In genomic region chr6:57182017-57182432, GRCh38 we compare ENCODE assay signal across 2 cellular contexts.
A peak's percentile ranks its signal among the peaks of the same experiment; 100 is the strongest.
TF ChIP-seq lines count a peak whose summit lies in the region.

No MANE protein-coding gene starts in this region.

TF ChIP-seq in K562, 482 proteins besides CTCF, POLR2A, EP300 and RAD21 (continues in another document):
- TF ChIP-seq RUNX1 (IDR thresholded peaks at IDR 0.05; ENCODE audit: low read depth) = no peak
- TF ChIP-seq BCOR (IDR thresholded peaks at IDR 0.05) = no peak
- TF ChIP-seq NCOA1 (IDR thresholded peaks at IDR 0.05; ENCODE audit: low read depth) = no peak
- TF ChIP-seq TEAD1 (CRISPR knock-in tag; IDR thresholded peaks at IDR 0.05) = no peak
- no peak for TF ChIP-seq FOXK2 (conservative IDR thresholded peaks at IDR 0.05 in 1 of 2, IDR thresholded peaks at IDR 0.05 in 1 of 2; ENCODE audit: low read depth in 2 of 2)
- TF ChIP-seq ZNF395 (CRISPR knock-in tag; IDR thresholded peaks at IDR 0.05) = no peak
- no peak for TF ChIP-seq TEAD2 (tag; IDR thresholded peaks at IDR 0.05)
- TF ChIP-seq CBFA2T2 (conservative IDR thresholded peaks at IDR 0.05) = peak; percentile 54
- TF ChIP-seq ZFP36 (IDR thresholded peaks at IDR 0.05; ENCODE audit: low read depth, low read length, partially characterized antibody) = no peak
- no peak for TF ChIP-seq MCM2 (IDR thresholded peaks at IDR 0.05; ENCODE audit: low read depth)
- peak; percentile 46; the same call in 1 of the 2 replicates for TF ChIP-seq GATA2 (CRISPR knock-in tag; IDR thresholded peaks at IDR 0.05)
- no peak for TF ChIP-seq TRIM28 (IDR thresholded peaks at IDR 0.05)
- TF ChIP-seq CC2D1A (IDR thresholded peaks at IDR 0.05) = no peak
- no peak for TF ChIP-seq JUNB (CRISPR knock-in tag; conservative IDR thresholded peaks at IDR 0.05)
- TF ChIP-seq CAMTA2 (CRISPR knock-in tag; conservative IDR thresholded peaks at IDR 0.05) = no peak
- no peak for TF ChIP-seq SMARCC2 (IDR thresholded peaks at IDR 0.05; ENCODE audit: low read depth)
- no peak for TF ChIP-seq MAFK (IDR thresholded peaks at IDR 0.05; ENCODE audit: low read length)
- TF ChIP-seq ZBTB26 (CRISPR knock-in tag; IDR thresholded peaks at IDR 0.05) = no peak
- TF ChIP-seq TAL1 (IDR thresholded peaks at IDR 0.05) = peak; percentile 18; the same call in 1 of the 2 replicates
- TF ChIP-seq RBBP5 (IDR thresholded peaks at IDR 0.05; ENCODE audit: borderline replicate concordance, insufficient read depth, low read length, poor library complexity, severe bottlenecking) = no peak
- no peak for TF ChIP-seq SFPQ (IDR thresholded peaks at IDR 0.05; ENCODE audit: low read depth, low read length)
- no peak for TF ChIP-seq ETS2 (tag; IDR thresholded peaks at IDR 0.05; ENCODE audit: borderline replicate concordance, poor library complexity, severe bottlenecking)
- TF ChIP-seq ID3 (CRISPR knock-in tag; IDR thresholded peaks at IDR 0.05) = no peak
- no peak for TF ChIP-seq ID3 (tag; IDR thresholded peaks at IDR 0.05)
- no peak for TF ChIP-seq PREB (CRISPR knock-in tag; IDR thresholded peaks at IDR 0.05)
- no peak for TF ChIP-seq ZNF316 (IDR thresholded peaks at IDR 0.05)
- TF ChIP-seq LARP7 (IDR thresholded peaks at IDR 0.05) = no peak
- TF ChIP-seq MYC (IDR thresholded peaks at IDR 0.05; ENCODE audit: low read depth, low read length) = no peak
- TF ChIP-seq MYC (CRISPR knock-in tag; IDR thresholded peaks at IDR 0.05; ENCODE audit: borderline replicate concordance, low read depth) = no peak
- no peak for TF ChIP-seq HNRNPUL1 (IDR thresholded peaks at IDR 0.05; ENCODE audit: low read length)
- TF ChIP-seq STAT5A (IDR thresholded peaks at IDR 0.05; ENCODE audit: borderline replicate concordance, low read length) = no peak
- no peak for TF ChIP-seq PTTG1 (tag; IDR thresholded peaks at IDR 0.05; ENCODE audit: low read depth)

TF ChIP-seq in GM12891, 5 proteins besides CTCF, POLR2A, EP300 and RAD21:
- TF ChIP-seq TAF1 (IDR thresholded peaks at IDR 0.05; ENCODE audit: low read depth, low read length) (no peak), PAX5 (IDR thresholded peaks at IDR 0.05; ENCODE audit: insufficient read depth, low read length, severe bottlenecking) (no peak), POLR2AphosphoS5 (IDR thresholded peaks at IDR 0.05; ENCODE audit: low read depth, low read length) (no peak), POU2F2 (IDR thresholded peaks at IDR 0.05; ENCODE audit: low read depth, low read length) (no peak), SPI1 (IDR thresholded peaks at IDR 0.05; ENCODE audit: low read depth, low read length) (no peak)
